Comparison of ENCODE assay signal across 24 cellular contexts in genomic region chr7:155527664-155528063, GRCh38. TPM values are rescaled to one million over a fixed set of nuclear protein-coding genes. Genes with fewer than 3 reads are reported as not detected.
"Had no signal": no experiment of that assay in that cellular context is flagged by ENCODE, and none has a peak within 500 bp of the region (broad histone marks: within the 10 kb centered on the region; RNA-seq: fewer than 3 reads in every experiment).

No MANE protein-coding gene starts in this region.

- H3K4me1 ChIP-seq: SJCRH30 had no signal

- H3K4me3 ChIP-seq: SJCRH30 had no signal

- H3K9me3 ChIP-seq: SJCRH30 had no signal

- DNase-seq: KBM-7, NCI-H1048, NCI-H1105 treated with DMSO at 0.1 percent for 48 hours, NCI-H1417 treated with DMSO at 0.1 percent for 48 hours, NCI-H146, NCI-H1694 treated with DMSO at 0.1 percent for 48 hours, NCI-H1930, NCI-H2081, NCI-H2107, NCI-H2227 treated with DMSO at 0.1 percent for 48 hours, NCI-H524 treated with DMSO at 0.1 percent for 48 hours, NCI-H69, NCI-H774, PC-3, SHP77 treated with DMSO at 0.1 percent for 48 hours, SJCRH30 had no signal

- H3K36me3 ChIP-seq: SJCRH30 had no signal

- H3K27ac ChIP-seq: SJCRH30 had no signal

- ATAC-seq: Panc1, PC-3, Right ventricle myocardium inferior, SK-N-SH treated with all-trans-retinoic acid at 6 μM for 48 hours had no signal

RNA-seq across cellular contexts. Expression of gene CNPY1, which starts 18.7 kb away (rescaled TPM):
- total RNA-seq: HT-29, LHCN-M2, MCF 10A, NCI-H460, OCI-LY7, PC-3, Right ventricle myocardium inferior, SJCRH30 had no signal
